Comparison of ENCODE assay signal across 20 cellular contexts in the genomic region with DNA sequence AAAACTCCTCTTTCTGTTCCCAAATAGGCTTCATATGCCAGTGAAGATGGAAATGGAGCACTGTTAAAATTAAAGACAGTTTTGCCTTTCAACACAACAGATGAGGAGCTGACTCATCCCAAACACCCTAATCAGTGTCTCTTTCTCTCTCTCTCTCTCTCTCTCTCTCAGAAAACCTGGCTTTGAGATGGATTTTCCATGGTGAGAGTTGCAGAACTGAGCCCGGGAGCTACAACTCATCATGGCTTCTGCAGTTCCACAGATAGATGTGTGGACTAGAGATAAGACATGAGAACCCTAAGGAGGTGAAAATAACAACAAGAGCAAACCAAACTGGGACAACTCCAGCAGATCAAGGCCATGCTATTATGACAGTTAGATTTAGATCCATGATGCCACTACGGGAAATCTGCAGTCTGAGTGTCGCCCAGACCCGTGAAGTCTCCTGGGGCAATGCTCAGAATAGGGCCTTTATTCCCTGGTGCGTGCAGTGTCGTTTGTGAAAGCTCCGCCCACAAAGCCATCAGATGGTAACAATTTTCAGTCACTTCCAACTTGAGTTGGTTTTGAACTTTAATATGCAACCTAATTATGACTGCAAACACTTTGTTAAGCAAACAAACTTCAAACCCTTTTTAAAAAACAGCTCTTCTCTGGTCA.
A peak's percentile ranks its signal among the peaks of the same experiment; 100 is the strongest.
DNase-seq lines count a peak whose midpoint lies in the region; FAIRE-seq and TF ChIP-seq lines count a peak whose summit lies in the region.
"Had no signal": no experiment of that assay in that cellular context is flagged by ENCODE, and none has a peak within 500 bp of the region (broad histone marks: within the 10 kb centered on the region; RNA-seq: fewer than 3 reads in every experiment).

No MANE protein-coding gene starts in this region.

- H3K36me3 ChIP-seq in OCI-LY3 (replicated peaks; ENCODE audit: low read depth, low read length) (no peaks in the 10 kb centered on the region), esophagus muscularis mucosa (no peaks in the 10 kb centered on the region), small intestine (ENCODE audit: control insufficient read depth in 2 of 2, insufficient read depth in 2 of 2, low read length in 2 of 2) (no peaks in the 10 kb centered on the region)
- no peaks in the 10 kb centered on the region for H3K36me3 ChIP-seq in CD4-positive, alpha-beta memory T cell (ENCODE audit: insufficient read depth, low read length)

- DNase-seq in AG08395 (ENCODE audit: low spot score) (peak; percentile 55), GM12892 (ENCODE audit: insufficient read length) (no peak), foreskin fibroblast (peak; percentile 42 to 65), esophagus muscularis mucosa (ENCODE audit: extremely low spot score) (no peak), small intestine (no peak), putamen (ENCODE audit: low spot score) (no peak)
- DNase-seq in CD4-positive, alpha-beta memory T cell, result no peak
- DNase-seq: ACHN; activated CD4-positive, alpha-beta T cell treated with anti-CD3 and anti-CD28 coated beads for 36 hours; activated gamma-delta T cell; central memory CD4-positive, alpha-beta T cell; H9; hypothalamus; NCI-H2029; SIG-M5 had no signal

- H3K4me1 ChIP-seq in OCI-LY3 (ENCODE audit: low read length), result peaks cover 32% of the 10 kb centered on the region
- no peaks in the 10 kb centered on the region for H3K4me1 ChIP-seq in esophagus muscularis mucosa
- no peaks in the 10 kb centered on the region for H3K4me1 ChIP-seq in small intestine (ENCODE audit: control insufficient read depth in 2 of 2, insufficient read depth in 1 of 2, low read depth in 1 of 2, low read length in 1 of 2)
- H3K4me1 ChIP-seq in CD4-positive, alpha-beta memory T cell (ENCODE audit: insufficient read depth, low read length), result no peaks in the 10 kb centered on the region

- no peaks in the 10 kb centered on the region for H3K27me3 Mint-ChIP-seq in CD4-positive, alpha-beta memory T cell

- no peak for TF ChIP-seq EP300 in esophagus muscularis mucosa (IDR thresholded peaks at IDR 0.05)

- H3K27me3 ChIP-seq in OCI-LY3 (ENCODE audit: low read depth, low read length) (no peaks in the 10 kb centered on the region), esophagus muscularis mucosa (no peaks in the 10 kb centered on the region), small intestine (ENCODE audit: control insufficient read depth in 2 of 2, insufficient read depth in 2 of 2, low read length in 2 of 2) (no peaks in the 10 kb centered on the region)
- H3K27me3 ChIP-seq in CD4-positive, alpha-beta memory T cell (ENCODE audit: insufficient read depth, low read length), result no peaks in the 10 kb centered on the region

- H4K20me1 ChIP-seq in OCI-LY3 (ENCODE audit: insufficient read depth, low read length), result no peaks in the 10 kb centered on the region

- no peak overlapping the region for H3K4me3 Mint-ChIP-seq in CD4-positive, alpha-beta memory T cell
- H3K4me3 Mint-ChIP-seq: activated CD4-positive, alpha-beta T cell treated with anti-CD3 and anti-CD28 coated beads for 36 hours; H9; memory B cell; nephron; stimulated activated naive CD8-positive, alpha-beta T cell treated with anti-CD3 and anti-CD28 coated beads, Interleukin-15, Interleukin-2, amounts not matched to agents 100 ng/mL and 50 ng/mL, for 24 hours; T-helper 2 cell treated with Interferon-gamma antibody and Interleukin-4, amounts not matched to agents 5 μg/mL and 100 μg/mL, for 36 hours had no signal

- TF ChIP-seq CTCF in OCI-LY3 (IDR thresholded peaks at IDR 0.05; ENCODE audit: low read depth, low read length) (no peak), foreskin fibroblast (IDR thresholded peaks at IDR 0.05; ENCODE audit: low read depth, low read length) (no peak), esophagus muscularis mucosa (IDR thresholded peaks at IDR 0.05) (no peak)

- no peaks in the 10 kb centered on the region for H3K36me3 Mint-ChIP-seq in CD4-positive, alpha-beta memory T cell
- H3K36me3 Mint-ChIP-seq: memory B cell had no signal

- 83% methylated on average over 7 of the region's 7 CpGs for WGBS in esophagus muscularis mucosa
- WGBS in small intestine, 3 donors, result 74 to 87% (median 79%) methylated on average over 7 of the region's 7 CpGs

- peaks cover 7 to 12% (median 10%) of the 10 kb centered on the region in 4 donors for H3K4me1 Mint-ChIP-seq in CD4-positive, alpha-beta memory T cell
- H3K4me1 Mint-ChIP-seq: memory B cell, nephron had no signal

- no peak overlapping the region; the same call in 1 of the 2 replicates for H3K9ac ChIP-seq in OCI-LY3 (ENCODE audit: low read length)

- H3K4me2 ChIP-seq in OCI-LY3 (ENCODE audit: low read length), result peak overlapping the region; percentile 50

- peak overlapping the region; percentile 15; the same call in 1 of the 2 replicates for H3K4me3 ChIP-seq in OCI-LY3 (ENCODE audit: low read length)
- no peak overlapping the region for H3K4me3 ChIP-seq in foreskin fibroblast (ENCODE audit: low read depth in 1 of 2, low read length in 2 of 2)
- no peak overlapping the region for H3K4me3 ChIP-seq in esophagus muscularis mucosa
- no peak overlapping the region for H3K4me3 ChIP-seq in small intestine (ENCODE audit: low read depth in 1 of 2, low read length in 2 of 2)
- no peak overlapping the region for H3K4me3 ChIP-seq in CD4-positive, alpha-beta memory T cell (ENCODE audit: low read length in 2 of 2)

- H3K27ac ChIP-seq in OCI-LY3 (ENCODE audit: low read length) (no peak overlapping the region), esophagus muscularis mucosa (replicated peaks in 1 of 4) (no peak overlapping the region), small intestine (ENCODE audit: low read depth in 1 of 2, low read length in 1 of 2) (no peak overlapping the region)
- no peak overlapping the region for H3K27ac ChIP-seq in CD4-positive, alpha-beta memory T cell (ENCODE audit: low read depth, low read length)

- H3K79me2 ChIP-seq in OCI-LY3 (ENCODE audit: low read length), result no peaks in the 10 kb centered on the region

- peak; percentile 48 for FAIRE-seq in GM12892 (lab: Jason Lieb, UNC)
- FAIRE-seq in small intestine (lab: Jason Lieb, UNC), result no peak

- H3K9me3 Mint-ChIP-seq in CD4-positive, alpha-beta memory T cell, result no peaks in the 10 kb centered on the region
- H3K9me3 Mint-ChIP-seq: stimulated activated naive CD8-positive, alpha-beta T cell treated with anti-CD3 and anti-CD28 coated beads, Interleukin-15, Interleukin-2, amounts not matched to agents 100 ng/mL and 50 ng/mL, for 24 hours had no signal

- H2AFZ ChIP-seq in OCI-LY3 (ENCODE audit: low read depth, low read length), result 0 out of 2 replicates have a peak overlapping the region, but pooled peaks have one; percentile 59

- intact Hi-C loops in esophagus muscularis mucosa (cut with DNase I), result no loop called here
- intact Hi-C loops in CD4-positive, alpha-beta memory T cell (cut with micrococcal nuclease), result no loop called here

- POLR2A ChIA-PET in CD4-positive, alpha-beta memory T cell (lab: Charles Lee; ENCODE audit: partially characterized antibody), result no interaction called here

- H3K9me3 ChIP-seq in OCI-LY3 (ENCODE audit: insufficient read depth, low read length) (no peaks in the 10 kb centered on the region), esophagus muscularis mucosa (no peaks in the 10 kb centered on the region), small intestine (ENCODE audit: control insufficient read depth, low read depth) (no peaks in the 10 kb centered on the region)
- H3K9me3 ChIP-seq in CD4-positive, alpha-beta memory T cell (ENCODE audit: control insufficient read depth in 1 of 2, low read length in 2 of 2), result no peaks in the 10 kb centered on the region

- CTCF ChIA-PET in CD4-positive, alpha-beta memory T cell (lab: Charles Lee; ENCODE audit: partially characterized antibody), result interaction anchor here (0.7 kb wide), 1 partner anchor 352 kb away, joined by 3 read pairs; no protein-coding TSS in a partner anchor

- TF ChIP-seq POLR2A in GM12892 (IDR thresholded peaks at IDR 0.05; ENCODE audit: low read depth, low read length), result no peak
- no peak for TF ChIP-seq POLR2A in esophagus muscularis mucosa (IDR thresholded peaks at IDR 0.05; ENCODE audit: low read depth)

- no peak overlapping the region for H3K27ac Mint-ChIP-seq in CD4-positive, alpha-beta memory T cell
- H3K27ac Mint-ChIP-seq: activated CD4-positive, alpha-beta T cell treated with anti-CD3 and anti-CD28 coated beads for 36 hours; H9; memory B cell; nephron; stimulated activated naive CD8-positive, alpha-beta T cell treated with anti-CD3 and anti-CD28 coated beads, Interleukin-15, Interleukin-2, amounts not matched to agents 100 ng/mL and 50 ng/mL, for 24 hours; T-helper 2 cell treated with Interferon-gamma antibody and Interleukin-4, amounts not matched to agents 5 μg/mL and 100 μg/mL, for 36 hours had no signal

Comparison
In these comparisons a context has a peak if more than half of its experiments do, and no peak if none do; other contexts are left out.
1. DNase-seq: peak in AG08395 (single experiment) and foreskin fibroblast (2 of 2); none in GM12892 (single experiment), esophagus muscularis mucosa (single experiment), small intestine (single experiment), putamen (single experiment) and CD4-positive, alpha-beta memory T cell (0 of 5).